In the genomic region with DNA sequence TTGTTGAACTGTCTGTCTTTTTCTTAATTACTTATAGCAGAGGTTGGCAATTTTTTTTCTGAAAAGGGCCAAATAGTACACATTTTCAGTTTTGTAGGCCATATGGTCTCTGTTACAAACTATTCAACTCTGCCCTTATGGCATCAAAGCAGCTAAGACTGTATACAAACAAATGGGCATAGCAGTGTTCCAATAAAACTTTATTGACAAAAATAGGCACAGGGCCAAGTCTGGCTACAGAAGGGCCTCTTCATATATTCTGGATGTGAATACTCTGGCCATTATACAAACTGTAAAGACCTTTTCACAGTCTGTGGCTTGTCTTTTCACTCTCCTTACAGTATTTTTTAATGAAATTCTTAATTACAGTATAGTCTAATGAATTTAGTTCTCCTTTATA, we compare ENCODE assay signal across 25 cellular contexts.
DNase-seq lines count a peak whose midpoint lies in the region; ATAC-seq, FAIRE-seq and TF ChIP-seq lines count a peak whose summit lies in the region.
"Had no signal": no experiment of that assay in that cellular context is flagged by ENCODE, and none has a peak within 500 bp of the region (broad histone marks: within the 10 kb centered on the region; RNA-seq: fewer than 3 reads in every experiment).

No MANE protein-coding gene starts in this region.

- H3K27me3 ChIP-seq in HepG2 (ENCODE audit: control insufficient read depth in 1 of 2, insufficient read depth in 2 of 2, low read length in 2 of 2) (no peaks in the 10 kb centered on the region), right lobe of liver (no peaks in the 10 kb centered on the region), K562 (ENCODE audit: control insufficient read depth in 2 of 2, insufficient read depth in 2 of 2, low read length in 2 of 2) (no peaks in the 10 kb centered on the region), pancreas (no peaks in the 10 kb centered on the region)
- H3K27me3 ChIP-seq: SJCRH30 had no signal

- ATAC-seq in HepG2 (no peak), right lobe of liver (no peak), K562 (no peak), HG02571 (IDR thresholded peaks at IDR 0.05; ENCODE audit: unreplicated experiment) (no peak), pancreas (no peak)
- ATAC-seq: CD8-positive, alpha-beta T cell; HCT116; Right ventricle myocardium inferior had no signal

- H3K27ac ChIP-seq in HepG2 (ENCODE audit: extremely low read length, insufficient read depth, low read length) (no peak overlapping the region), right lobe of liver (no peak overlapping the region), K562 (ENCODE audit: extremely low read depth, low read depth, low read length) (no peak overlapping the region), pancreas (no peak overlapping the region)
- H3K27ac ChIP-seq: PC-9, SJCRH30 had no signal

- no peak for TF ChIP-seq POLR2A in HepG2 (IDR thresholded peaks at IDR 0.05; ENCODE audit: insufficient read depth in 1 of 2, low read depth in 2 of 2, low read length in 2 of 2)
- TF ChIP-seq POLR2A in right lobe of liver (IDR thresholded peaks at IDR 0.05), result no peak
- TF ChIP-seq POLR2A in K562 (conservative IDR thresholded peaks at IDR 0.05), result no peak

- no peaks in the 10 kb centered on the region for H3K79me2 ChIP-seq in HepG2 (ENCODE audit: insufficient read depth, low read length)
- H3K79me2 ChIP-seq in K562 (ENCODE audit: control insufficient read depth, insufficient read depth, low read length), result no peaks in the 10 kb centered on the region

- H3K9me3 ChIP-seq in HepG2 (ENCODE audit: low read length) (no peaks in the 10 kb centered on the region), right lobe of liver (no peaks in the 10 kb centered on the region), K562 (replicated peaks; ENCODE audit: control insufficient read depth, insufficient read depth, low read depth, low read length) (no peaks in the 10 kb centered on the region), pancreas (no peaks in the 10 kb centered on the region)
- H3K9me3 ChIP-seq: SJCRH30 had no signal

- no peaks in the 10 kb centered on the region for H4K20me1 ChIP-seq in HepG2 (ENCODE audit: insufficient read depth, low read length)
- no peaks in the 10 kb centered on the region for H4K20me1 ChIP-seq in K562 (replicated peaks; ENCODE audit: control insufficient read depth, insufficient read depth, low read length)

- H2AFZ ChIP-seq in HepG2 (ENCODE audit: low read length) (no peak overlapping the region), K562 (ENCODE audit: low read depth, low read length) (no peak overlapping the region)
- H2AFZ ChIP-seq: PC-9 had no signal

- peaks cover 29% of the 10 kb centered on the region for H3K4me1 ChIP-seq in HepG2 (ENCODE audit: insufficient read depth, low read length)
- peaks cover 0 to 17% (median 6%) of the 10 kb centered on the region in 4 donors for H3K4me1 ChIP-seq in right lobe of liver
- peaks cover 6% of the 10 kb centered on the region in 2 experiments; a peak in 4 of 5 replicates for H3K4me1 ChIP-seq in K562 (replicated peaks in 1 of 2; ENCODE audit: control insufficient read depth in 2 of 2, insufficient read depth in 2 of 2, low read length in 2 of 2)
- H3K4me1 ChIP-seq in pancreas, result peaks cover 0 to 7% (median 0%) of the 10 kb centered on the region in 3 donors

- TF ChIP-seq EP300 in HepG2 (IDR thresholded peaks at IDR 0.05; ENCODE audit: low read depth in 2 of 2, low read length in 2 of 2), result no peak
- TF ChIP-seq EP300 in HepG2 (CRISPR knock-in tag; IDR thresholded peaks at IDR 0.05; ENCODE audit: borderline replicate concordance), result no peak
- TF ChIP-seq EP300 in K562 (IDR thresholded peaks at IDR 0.05; ENCODE audit: low read length), result no peak

- CTCF ChIA-PET in HepG2 (lab: Yijun Ruan, JAX; ENCODE audit: low intra/inter-chr PET ratio, low total read pairs) (no interaction called here), K562 (lab: Yijun Ruan, JAX; ENCODE audit: low intra/inter-chr PET ratio) (no interaction called here)

- H3K4me3 ChIP-seq in HepG2 (replicated peaks in 1 of 3; ENCODE audit: insufficient read depth in 1 of 3, low read depth in 2 of 3, low read length in 3 of 3) (no peak overlapping the region), right lobe of liver (no peak overlapping the region), LNCaP clone FGC (ENCODE audit: low read depth, low read length) (no peak overlapping the region), K562 (no peak overlapping the region), pancreas (no peak overlapping the region)
- H3K4me3 ChIP-seq: PC-9, SJCRH30 had no signal

- H3K36me3 ChIP-seq in HepG2 (replicated peaks in 1 of 2; ENCODE audit: control insufficient read depth in 1 of 2, insufficient read depth in 2 of 2, low read length in 2 of 2) (no peaks in the 10 kb centered on the region), right lobe of liver (peaks cover 0 to 4% (median 0%) of the 10 kb centered on the region in 4 donors), K562 (ENCODE audit: control insufficient read depth, insufficient read depth, low read length) (no peaks in the 10 kb centered on the region), pancreas (no peaks in the 10 kb centered on the region)

- H3K9ac ChIP-seq in HepG2 (ENCODE audit: insufficient read depth, low read depth, low read length) (no peak overlapping the region), K562 (ENCODE audit: insufficient read depth in 1 of 2, low read depth in 2 of 2, low read length in 2 of 2) (no peak overlapping the region)

- H3K4me2 ChIP-seq in HepG2 (ENCODE audit: low read depth, low read length) (no peak overlapping the region), K562 (ENCODE audit: insufficient read depth, low read length) (no peak overlapping the region)
- H3K4me2 ChIP-seq: PC-9 had no signal

- FAIRE-seq in HepG2 (lab: Jason Lieb, UNC), result no peak
- no peak for FAIRE-seq in K562 (lab: Jason Lieb, UNC)
- FAIRE-seq in pancreas (lab: Jason Lieb, UNC), result no peak

- intact Hi-C loops in HepG2 (cut with micrococcal nuclease; ENCODE audit: unreplicated experiment), result no loop called here
- intact Hi-C loops in right lobe of liver (cut with DNase I), result no loop called here
- intact Hi-C loops in K562 (cut with micrococcal nuclease), result no loop called here
- intact Hi-C loops in pancreas (cut with DNase I), result no loop called here

- POLR2A ChIA-PET in HepG2 (lab: Yijun Ruan, JAX), result no interaction called here
- POLR2A ChIA-PET in K562 (lab: Yijun Ruan, JAX), result interaction anchor here (0.7 to 1.0 kb wide), 2 partner anchors 10 to 12 kb away, joined by 3 read pairs; no protein-coding TSS in a partner anchor

- H3K9me1 ChIP-seq in K562 (ENCODE audit: control insufficient read depth, insufficient read depth, low read length), result peaks cover 2% of the 10 kb centered on the region

- TF ChIP-seq RAD21 in HepG2 (CRISPR knock-in tag; IDR thresholded peaks at IDR 0.05), result no peak
- no peak for TF ChIP-seq RAD21 in K562 (CRISPR knock-in tag; conservative IDR thresholded peaks at IDR 0.05 in 1 of 2, IDR thresholded peaks at IDR 0.05 in 1 of 2)

- BruUV-seq in HepG2 (replicated peaks; lab: Mats Ljungman, UMichigan) (no TSS peak), K562 (replicated peaks; lab: Mats Ljungman, UMichigan) (no TSS peak)

- TF ChIP-seq CTCF in HepG2 (CRISPR knock-in tag; IDR thresholded peaks at IDR 0.05), result no peak
- TF ChIP-seq CTCF in right lobe of liver (IDR thresholded peaks at IDR 0.05), result no peak
- TF ChIP-seq CTCF in LNCaP clone FGC (IDR thresholded peaks at IDR 0.05; ENCODE audit: control insufficient read depth, extremely low read depth, insufficient read depth), result no peak
- TF ChIP-seq CTCF in K562 (IDR thresholded peaks at IDR 0.05 in 2 of 3, conservative IDR thresholded peaks at IDR 0.05 in 1 of 3; ENCODE audit: insufficient read depth in 2 of 3, low read depth in 1 of 3, low read length in 3 of 3), result no peak
- no peak for TF ChIP-seq CTCF in pancreas (IDR thresholded peaks at IDR 0.05)

- DNase-seq in HepG2 (ENCODE audit: low spot score) (no peak), right lobe of liver (no peak), LNCaP clone FGC (ENCODE audit: low read depth) (peak; percentile 36), K562 (ENCODE audit: extremely low read depth in 1 of 4, low spot score in 3 of 4) (no peak), globus pallidus (ENCODE audit: low spot score) (no peak), pancreas (no peak)
- DNase-seq: C1 segment of cervical spinal cord; CD8-positive, alpha-beta T cell; DMS153; DND-41; KG1; MM.1S; NCI-H1048; NCI-H1417; NCI-H1694; NCI-H2029 treated with DMSO at 0.1 percent for 48 hours; NCI-H446 treated with DMSO at 0.1 percent for 48 hours; NCI-H526; NCI-H82; NK-92 treated with Interleukin-12 subunit alpha and Interleukin-12 subunit beta, amount 100 ng/mL, for 24 hours; PC-9 had no signal

- in situ Hi-C loops in HepG2 (cut with HindIII; ENCODE audit: extremely low pct_ligation_motif_present, low pct_unique_long_range_greater_than_20kb), result no loop called here
- in situ Hi-C loops in K562 (cut with MboI), result no loop called here

TF ChIP-seq in HepG2, 621 proteins besides CTCF, POLR2A, EP300 and RAD21 (continues in another document):
- TF ChIP-seq ZNF441 (CRISPR knock-in tag; IDR thresholded peaks at IDR 0.05; ENCODE audit: borderline replicate concordance), result no peak
- no peak for TF ChIP-seq ZNF446 (CRISPR knock-in tag; IDR thresholded peaks at IDR 0.05)
- TF ChIP-seq, protein P1, sequence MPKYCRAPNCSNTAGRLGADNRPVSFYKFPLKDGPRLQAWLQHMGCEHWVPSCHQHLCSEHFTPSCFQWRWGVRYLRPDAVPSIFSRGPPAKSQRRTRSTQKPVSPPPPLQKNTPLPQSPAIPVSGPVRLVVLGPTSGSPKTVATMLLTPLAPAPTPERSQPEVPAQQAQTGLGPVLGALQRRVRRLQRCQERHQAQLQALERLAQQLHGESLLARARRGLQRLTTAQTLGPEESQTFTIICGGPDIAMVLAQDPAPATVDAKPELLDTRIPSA (CRISPR knock-in tag; IDR thresholded peaks at IDR 0.05; ENCODE audit: borderline replicate concordance), result no peak

TF ChIP-seq in K562, 482 proteins besides CTCF, POLR2A, EP300 and RAD21 (continues in another document):
- TF ChIP-seq, protein P2, sequence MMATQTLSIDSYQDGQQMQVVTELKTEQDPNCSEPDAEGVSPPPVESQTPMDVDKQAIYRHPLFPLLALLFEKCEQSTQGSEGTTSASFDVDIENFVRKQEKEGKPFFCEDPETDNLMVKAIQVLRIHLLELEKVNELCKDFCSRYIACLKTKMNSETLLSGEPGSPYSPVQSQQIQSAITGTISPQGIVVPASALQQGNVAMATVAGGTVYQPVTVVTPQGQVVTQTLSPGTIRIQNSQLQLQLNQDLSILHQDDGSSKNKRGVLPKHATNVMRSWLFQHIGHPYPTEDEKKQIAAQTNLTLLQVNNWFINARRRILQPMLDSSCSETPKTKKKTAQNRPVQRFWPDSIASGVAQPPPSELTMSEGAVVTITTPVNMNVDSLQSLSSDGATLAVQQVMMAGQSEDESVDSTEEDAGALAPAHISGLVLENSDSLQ (IDR thresholded peaks at IDR 0.05), result no peak
- TF ChIP-seq, protein P3, sequence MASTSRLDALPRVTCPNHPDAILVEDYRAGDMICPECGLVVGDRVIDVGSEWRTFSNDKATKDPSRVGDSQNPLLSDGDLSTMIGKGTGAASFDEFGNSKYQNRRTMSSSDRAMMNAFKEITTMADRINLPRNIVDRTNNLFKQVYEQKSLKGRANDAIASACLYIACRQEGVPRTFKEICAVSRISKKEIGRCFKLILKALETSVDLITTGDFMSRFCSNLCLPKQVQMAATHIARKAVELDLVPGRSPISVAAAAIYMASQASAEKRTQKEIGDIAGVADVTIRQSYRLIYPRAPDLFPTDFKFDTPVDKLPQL (IDR thresholded peaks at IDR 0.05; ENCODE audit: extremely low read depth, insufficient read length), result no peak
